In the genomic region with DNA sequence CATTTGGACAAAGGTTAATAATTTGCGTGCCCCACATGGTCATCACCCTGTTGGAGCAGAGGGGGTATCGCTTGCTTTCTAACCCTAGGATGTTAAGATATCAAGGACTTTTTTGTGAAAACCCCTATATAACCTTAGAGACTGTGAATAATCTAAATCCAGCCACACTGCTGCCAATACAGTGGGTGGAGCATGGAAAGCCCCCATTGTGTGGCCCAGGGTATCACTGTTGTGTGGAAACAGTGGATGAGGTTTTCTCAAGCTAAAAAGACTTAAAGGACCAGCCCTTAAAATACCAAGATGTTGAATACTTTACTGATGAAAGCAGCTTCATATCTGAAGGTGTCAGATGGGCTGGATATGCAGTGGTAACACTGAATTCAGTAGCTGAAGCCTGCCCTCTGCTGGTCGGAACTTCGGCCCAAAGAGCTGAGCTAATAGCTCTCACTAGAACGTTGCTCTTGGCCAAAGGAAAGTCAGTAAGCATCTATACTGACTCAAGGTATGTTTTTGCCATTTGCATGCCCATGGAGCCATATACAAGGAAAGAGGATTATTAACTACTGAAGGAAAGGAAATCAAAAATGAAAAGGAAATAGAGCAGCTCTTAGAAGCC, we compare ENCODE assay signal across 1 cellular context.
TF ChIP-seq lines count a peak whose summit lies in the region.

No MANE protein-coding gene starts in this region.

TF ChIP-seq in H1, 55 proteins besides CTCF, POLR2A, EP300 and RAD21 (continued from another document):
- TF ChIP-seq ASH2L (IDR thresholded peaks at IDR 0.05; ENCODE audit: low read length) (no peak), CTBP2 (IDR thresholded peaks at IDR 0.05; ENCODE audit: borderline replicate concordance, insufficient read depth, insufficient read length, low read length) (no peak), TAF1 (IDR thresholded peaks at IDR 0.05; ENCODE audit: low read depth, low read length) (no peak), GTF2F1 (IDR thresholded peaks at IDR 0.05; ENCODE audit: borderline replicate concordance, low read depth, low read length) (no peak), BCL11A (IDR thresholded peaks at IDR 0.05; ENCODE audit: low read depth in 2 of 2, low read length in 2 of 2) (no peak), BRCA1 (IDR thresholded peaks at IDR 0.05; ENCODE audit: low read depth, low read length) (no peak), SP4 (IDR thresholded peaks at IDR 0.05; ENCODE audit: low read length) (no peak), MAFK (IDR thresholded peaks at IDR 0.05; ENCODE audit: low read depth, low read length) (no peak), CBX8 (IDR thresholded peaks at IDR 0.05; ENCODE audit: borderline replicate concordance, low read depth, low read length) (no peak)
